In the genomic region with DNA sequence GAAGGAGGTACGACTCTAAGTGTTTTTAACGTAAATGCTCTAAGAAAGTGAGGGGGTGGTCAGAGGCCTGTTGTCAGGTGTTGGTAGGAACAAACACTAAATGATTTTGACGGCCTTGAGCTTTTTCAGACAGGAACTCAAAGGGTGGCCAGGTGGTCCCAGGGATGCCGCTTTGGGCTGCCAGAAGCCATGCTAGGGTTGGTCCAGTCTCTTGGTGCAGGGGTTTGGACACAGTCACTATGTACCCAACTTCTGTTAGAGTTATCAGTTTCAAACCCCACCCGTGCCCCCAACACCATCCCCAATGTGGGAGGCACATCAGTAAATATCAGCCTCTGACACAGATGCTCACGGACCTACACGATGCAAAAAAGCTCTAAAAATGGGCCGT, we compare ENCODE assay signal across 1 cellular context.
TF ChIP-seq lines count a peak whose summit lies in the region.

No MANE protein-coding gene starts in this region.

TF ChIP-seq in H1, 55 proteins besides CTCF, POLR2A, EP300 and RAD21:
- TF ChIP-seq CHD2 (IDR thresholded peaks at IDR 0.05; ENCODE audit: low read length) (no peak), BACH1 (IDR thresholded peaks at IDR 0.05; ENCODE audit: low read length) (no peak), ZNF274 (IDR thresholded peaks at IDR 0.05; ENCODE audit: borderline replicate concordance, extremely low read depth, low read length) (no peak), JUN (IDR thresholded peaks at IDR 0.05; ENCODE audit: low read depth, low read length) (no peak), SP2 (IDR thresholded peaks at IDR 0.05; ENCODE audit: low read length) (no peak), POLR2AphosphoS5 (IDR thresholded peaks at IDR 0.05; ENCODE audit: low read depth, low read length) (no peak), EZH2 (IDR thresholded peaks at IDR 0.05; ENCODE audit: low read depth, low read length, severe bottlenecking) (no peak), MAFK (IDR thresholded peaks at IDR 0.05; ENCODE audit: low read depth, low read length) (no peak), FOSL1 (IDR thresholded peaks at IDR 0.05; ENCODE audit: insufficient read depth, low read depth, low read length) (no peak), TEAD4 (IDR thresholded peaks at IDR 0.05; ENCODE audit: low read depth, low read length) (no peak), RBBP5 (IDR thresholded peaks at IDR 0.05; ENCODE audit: borderline replicate concordance, low read depth, low read length) (no peak), KDM5A (IDR thresholded peaks at IDR 0.05; ENCODE audit: low read length) (no peak), SRF (IDR thresholded peaks at IDR 0.05; ENCODE audit: low read depth, low read length) (no peak), CREB1 (IDR thresholded peaks at IDR 0.05) (no peak), PHF8 (conservative IDR thresholded peaks at IDR 0.05; ENCODE audit: low read depth, low read length) (no peak), KDM1A (IDR thresholded peaks at IDR 0.05; ENCODE audit: borderline replicate concordance, low read length) (no peak), CEBPB (IDR thresholded peaks at IDR 0.05; ENCODE audit: low read depth, low read length) (no peak), SP1 (IDR thresholded peaks at IDR 0.05; ENCODE audit: low read depth, low read length) (no peak)
- TF ChIP-seq, protein P1, sequence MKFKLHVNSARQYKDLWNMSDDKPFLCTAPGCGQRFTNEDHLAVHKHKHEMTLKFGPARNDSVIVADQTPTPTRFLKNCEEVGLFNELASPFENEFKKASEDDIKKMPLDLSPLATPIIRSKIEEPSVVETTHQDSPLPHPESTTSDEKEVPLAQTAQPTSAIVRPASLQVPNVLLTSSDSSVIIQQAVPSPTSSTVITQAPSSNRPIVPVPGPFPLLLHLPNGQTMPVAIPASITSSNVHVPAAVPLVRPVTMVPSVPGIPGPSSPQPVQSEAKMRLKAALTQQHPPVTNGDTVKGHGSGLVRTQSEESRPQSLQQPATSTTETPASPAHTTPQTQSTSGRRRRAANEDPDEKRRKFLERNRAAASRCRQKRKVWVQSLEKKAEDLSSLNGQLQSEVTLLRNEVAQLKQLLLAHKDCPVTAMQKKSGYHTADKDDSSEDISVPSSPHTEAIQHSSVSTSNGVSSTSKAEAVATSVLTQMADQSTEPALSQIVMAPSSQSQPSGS (IDR thresholded peaks at IDR 0.05; ENCODE audit: low read length) = no peak
- TF ChIP-seq, protein P2, sequence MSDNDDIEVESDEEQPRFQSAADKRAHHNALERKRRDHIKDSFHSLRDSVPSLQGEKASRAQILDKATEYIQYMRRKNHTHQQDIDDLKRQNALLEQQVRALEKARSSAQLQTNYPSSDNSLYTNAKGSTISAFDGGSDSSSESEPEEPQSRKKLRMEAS (IDR thresholded peaks at IDR 0.05) = no peak
